8 cellular contexts compared by ENCODE assay signal in the genomic region with DNA sequence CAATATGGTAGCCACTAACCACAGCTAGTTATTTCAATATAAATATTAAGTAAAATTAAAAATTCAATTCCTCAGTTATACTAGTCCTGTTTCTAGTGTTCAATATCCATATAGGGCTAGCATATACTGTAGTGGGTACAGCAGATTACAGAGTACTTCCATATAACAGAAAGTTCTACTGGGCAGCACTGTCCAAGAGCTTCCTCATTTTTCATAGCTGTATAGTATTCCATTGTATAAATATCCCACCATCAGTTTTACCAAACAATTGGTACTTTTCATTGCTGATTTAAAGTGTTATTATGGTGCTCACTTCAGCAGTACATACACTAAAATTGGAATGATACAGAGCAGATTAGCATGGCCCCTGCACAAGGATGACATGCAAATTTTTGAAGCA. TPM values are rescaled to one million over a fixed set of nuclear protein-coding genes. Genes with fewer than 3 reads are reported as not detected.
"Had no signal": no experiment of that assay in that cellular context is flagged by ENCODE, and none has a peak within 500 bp of the region (broad histone marks: within the 10 kb centered on the region; RNA-seq: fewer than 3 reads in every experiment).

No MANE protein-coding gene starts in this region.

- H3K4me1 Mint-ChIP-seq: IgD-negative memory B cell had no signal

- DNase-seq: IMR-90, KBM-7, KG1 had no signal

- H3K4me3 Mint-ChIP-seq: IgD-negative memory B cell had no signal

- ATAC-seq: HepG2 had no signal

- H3K27ac Mint-ChIP-seq: IgD-negative memory B cell had no signal

- H3K27me3 Mint-ChIP-seq: IgD-negative memory B cell had no signal

- H3K36me3 Mint-ChIP-seq: IgD-negative memory B cell had no signal

- H3K9ac ChIP-seq: KMS-11 had no signal

- H3K9me3 Mint-ChIP-seq: IgD-negative memory B cell had no signal

- FAIRE-seq: HepG2, HTR-8/SVneo had no signal

- H3K4me2 ChIP-seq: KMS-11 had no signal

- H3K27ac ChIP-seq: HL-60, KMS-11 had no signal

RNA-seq across cellular contexts. Expression of gene REXO5, which starts 22.1 kb away (rescaled TPM):
- polyA plus RNA-seq: IgD-negative memory B cell had no signal
